ENCODE assay signal across 1 cellular context in genomic region chr14:51989293-51990234, GRCh38.
TF ChIP-seq lines count a peak whose summit lies in the region.

Gene RTRAF, plus strand, starts transcription at chr14:51989546. Its CDS starts 94 bp downstream, at chr14:51989640.

TF ChIP-seq in HEK293, 187 proteins besides CTCF, POLR2A, EP300 and RAD21 (continued from another document and continues in another):
- no peak for TF ChIP-seq ZNF132 (tag by site-specific recombination; IDR thresholded peaks at IDR 0.05; ENCODE audit: borderline replicate concordance)
- peak; percentile 52; the same call in 1 of the 2 replicates for TF ChIP-seq ZNF518A (tag by site-specific recombination; conservative IDR thresholded peaks at IDR 0.05; ENCODE audit: low read depth)
- no peak for TF ChIP-seq ZNF513 (tag by site-specific recombination; IDR thresholded peaks at IDR 0.05)
- 0 out of 2 replicates have a peak, but pooled peaks have one; percentile 46 for TF ChIP-seq PATZ1 (tag by site-specific recombination; IDR thresholded peaks at IDR 0.05)
- peak; percentile 79 for TF ChIP-seq ZNF692 (tag by site-specific recombination; IDR thresholded peaks at IDR 0.05)
- TF ChIP-seq ZNF654 (tag by site-specific recombination; IDR thresholded peaks at IDR 0.05; ENCODE audit: low read depth) = no peak
- TF ChIP-seq HOXC10 (CRISPR knock-in tag; IDR thresholded peaks at IDR 0.05) = no peak
- TF ChIP-seq ZNF221 (tag by site-specific recombination; IDR thresholded peaks at IDR 0.05; ENCODE audit: borderline replicate concordance) = no peak
- TF ChIP-seq ZNF792 (tag by site-specific recombination; IDR thresholded peaks at IDR 0.05) = no peak
- no peak for TF ChIP-seq ZNF280D (tag by site-specific recombination; IDR thresholded peaks at IDR 0.05)
- no peak for TF ChIP-seq ZNF121 (tag by site-specific recombination; IDR thresholded peaks at IDR 0.05)
- no peak for TF ChIP-seq ZNF449 (tag by site-specific recombination; IDR thresholded peaks at IDR 0.05)
- peak; percentile 71 for TF ChIP-seq ZBTB26 (tag by site-specific recombination; optimal IDR thresholded peaks at IDR 0.05)
- TF ChIP-seq ZIC2 (tag by site-specific recombination; IDR thresholded peaks at IDR 0.05) = no peak
- peak; percentile 57; the same call in 1 of the 2 replicates for TF ChIP-seq ZNF2 (tag by site-specific recombination; IDR thresholded peaks at IDR 0.05)
- TF ChIP-seq ZNF530 (tag by site-specific recombination; IDR thresholded peaks at IDR 0.05; ENCODE audit: low read depth) = no peak
- TF ChIP-seq PRDM10 (tag by site-specific recombination; IDR thresholded peaks at IDR 0.05) = 0 out of 2 replicates have a peak, but pooled peaks have one; percentile 9
- TF ChIP-seq ZNF48 (tag by site-specific recombination; IDR thresholded peaks at IDR 0.05) = no peak
- peak; percentile 99 for TF ChIP-seq ZNF335 (tag by site-specific recombination; conservative IDR thresholded peaks at IDR 0.05)
- no peak for TF ChIP-seq ZNF555 (tag by site-specific recombination; conservative IDR thresholded peaks at IDR 0.05)
- peak; percentile 81 for TF ChIP-seq KLF10 (tag by site-specific recombination; IDR thresholded peaks at IDR 0.05)
- peak; percentile 36 for TF ChIP-seq ZBTB17 (tag by site-specific recombination; IDR thresholded peaks at IDR 0.05)
- TF ChIP-seq ZNF24 (tag by site-specific recombination; IDR thresholded peaks at IDR 0.05) = no peak
- TF ChIP-seq SP2 (tag by site-specific recombination; IDR thresholded peaks at IDR 0.05) = peak; percentile 94
- 0 out of 2 replicates have a peak, but pooled peaks have one; percentile 30 for TF ChIP-seq KLF17 (tag by site-specific recombination; IDR thresholded peaks at IDR 0.05)
- TF ChIP-seq ZNF701 (tag by site-specific recombination; IDR thresholded peaks at IDR 0.05) = no peak
- TF ChIP-seq PRDM1 (tag by site-specific recombination; IDR thresholded peaks at IDR 0.05) = peak; percentile 80
- no peak for TF ChIP-seq ZNF677 (tag by site-specific recombination; IDR thresholded peaks at IDR 0.05)
- no peak for TF ChIP-seq ZNF239 (tag by site-specific recombination; IDR thresholded peaks at IDR 0.05)
- no peak; the same call in 1 of the 2 replicates for TF ChIP-seq ZEB2 (tag by site-specific recombination; IDR thresholded peaks at IDR 0.05)
- 0 out of 2 replicates have a peak, but pooled peaks have one; percentile 12 for TF ChIP-seq GLIS1 (tag by site-specific recombination; IDR thresholded peaks at IDR 0.05)
- no peak for TF ChIP-seq ATF2 (tag by site-specific recombination; IDR thresholded peaks at IDR 0.05; ENCODE audit: low read depth)
- TF ChIP-seq ZFP3 (tag by site-specific recombination; IDR thresholded peaks at IDR 0.05; ENCODE audit: low read depth) = no peak
